20 cellular contexts compared by ENCODE assay signal in the genomic region with DNA sequence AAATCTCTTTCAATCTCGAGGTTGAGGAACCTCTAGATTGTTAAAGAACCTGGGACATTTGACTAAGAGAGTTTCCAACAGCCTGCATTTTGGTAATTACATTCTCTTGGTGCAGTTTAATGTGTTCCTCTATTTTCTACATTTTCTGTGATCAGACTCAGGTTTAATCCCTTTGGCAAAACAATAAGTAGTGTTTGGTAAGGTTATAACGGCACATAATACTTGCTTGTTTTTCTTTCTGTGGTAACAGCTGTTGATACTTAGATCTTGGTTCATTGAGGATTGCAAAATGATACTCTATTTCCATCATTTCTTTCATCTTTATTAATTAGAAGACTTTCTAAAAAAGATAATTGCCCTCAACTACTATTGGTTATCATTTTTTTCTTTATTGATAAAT.
DNase-seq lines count a peak whose midpoint lies in the region; TF ChIP-seq lines count a peak whose summit lies in the region.
"Had no signal": no experiment of that assay in that cellular context is flagged by ENCODE, and none has a peak within 500 bp of the region (broad histone marks: within the 10 kb centered on the region; RNA-seq: fewer than 3 reads in every experiment).

No MANE protein-coding gene starts in this region.

- H3K36me3 ChIP-seq in adipocyte (ENCODE audit: control insufficient read depth, insufficient read depth, low read length, severe bottlenecking), result peaks cover 9% of the 10 kb centered on the region
- H3K36me3 ChIP-seq in Caco-2 (ENCODE audit: control insufficient read depth, insufficient read depth, low read length), result no peaks in the 10 kb centered on the region
- no peaks in the 10 kb centered on the region for H3K36me3 ChIP-seq in A673 (ENCODE audit: insufficient read depth, low read length, poor library complexity, severe bottlenecking)
- H3K36me3 ChIP-seq: SJSA1 had no signal

- CTCF ChIA-PET in Caco-2 (lab: Charles Lee), result no interaction called here
- CTCF ChIA-PET in A673 (lab: Charles Lee), result no interaction called here

- H3K27me3 ChIP-seq in adipocyte (replicated peaks; ENCODE audit: control insufficient read depth, insufficient read depth, low read length) (no peaks in the 10 kb centered on the region), Caco-2 (replicated peaks; ENCODE audit: control insufficient read depth, insufficient read depth, low read length) (no peaks in the 10 kb centered on the region), A673 (replicated peaks; ENCODE audit: insufficient read depth, low read depth, low read length, poor library complexity) (no peaks in the 10 kb centered on the region)
- H3K27me3 ChIP-seq: BLaER1 treated with 17β-estradiol and CSF1 and Interleukin-3, amounts not matched to agents 10 nM and 100 nM; MG63; SJSA1 had no signal

- peaks cover 10% of the 10 kb centered on the region for H3K4me1 ChIP-seq in adipocyte (ENCODE audit: control insufficient read depth, insufficient read depth, low read length)
- H3K4me1 ChIP-seq in Caco-2, result peaks cover 18% of the 10 kb centered on the region
- H3K4me1 ChIP-seq in A673 (ENCODE audit: insufficient read depth, low read length, poor library complexity, severe bottlenecking), result peaks cover 7% of the 10 kb centered on the region

- POLR2A ChIA-PET in Caco-2 (lab: Charles Lee), result no interaction called here
- POLR2A ChIA-PET in A673 (lab: Charles Lee; ENCODE audit: low non-redundant PET), result no interaction called here

- no peaks in the 10 kb centered on the region for H3K9me3 Mint-ChIP-seq in Caco-2 (ENCODE audit: unreplicated experiment)
- no peaks in the 10 kb centered on the region for H3K9me3 Mint-ChIP-seq in activated T-helper 1 cell treated with anti-CD3 and anti-CD28 coated beads, Interleukin-12 subunit alpha, Interleukin-12 subunit beta, Interleukin-2, Interleukin-4 antibody, amounts not matched to agents 30 ng/mL and 10 ng/mL and 1 ng/mL, durations not matched to agents 14 hours and 24 hours and 36 hours
- H3K9me3 Mint-ChIP-seq: CD8-positive, alpha-beta T cell had no signal

- H3K4me1 Mint-ChIP-seq in Caco-2 (ENCODE audit: low read depth, unreplicated experiment), result peaks cover 24% of the 10 kb centered on the region
- H3K4me1 Mint-ChIP-seq in activated T-helper 1 cell treated with anti-CD3 and anti-CD28 coated beads, Interleukin-12 subunit alpha, Interleukin-12 subunit beta, Interleukin-2, Interleukin-4 antibody, amounts not matched to agents 30 ng/mL and 10 ng/mL and 1 ng/mL, durations not matched to agents 14 hours and 24 hours and 36 hours (ENCODE audit: low read depth), result no peaks in the 10 kb centered on the region

- H3K9ac ChIP-seq in adipocyte (ENCODE audit: low read length), result no peak overlapping the region
- H3K9ac ChIP-seq: BLaER1 treated with 17β-estradiol and CSF1 and Interleukin-3, amounts not matched to agents 10 nM and 100 nM had no signal

- H3K9me3 ChIP-seq in adipocyte (ENCODE audit: control insufficient read depth, low read length) (no peaks in the 10 kb centered on the region), Caco-2 (no peaks in the 10 kb centered on the region), A673 (ENCODE audit: low read depth, low read length, poor library complexity, severe bottlenecking) (no peaks in the 10 kb centered on the region)
- H3K9me3 ChIP-seq: BLaER1 treated with 17β-estradiol and CSF1 and Interleukin-3, amounts not matched to agents 10 nM and 100 nM; MG63; SJSA1 had no signal

- peaks cover 5% of the 10 kb centered on the region for H3K36me3 Mint-ChIP-seq in Caco-2 (ENCODE audit: insufficient read depth, unreplicated experiment)
- no peaks in the 10 kb centered on the region for H3K36me3 Mint-ChIP-seq in activated T-helper 1 cell treated with anti-CD3 and anti-CD28 coated beads, Interleukin-12 subunit alpha, Interleukin-12 subunit beta, Interleukin-2, Interleukin-4 antibody, amounts not matched to agents 30 ng/mL and 10 ng/mL and 1 ng/mL, durations not matched to agents 14 hours and 24 hours and 36 hours (ENCODE audit: low read depth)

- DNase-seq in AG08395 (ENCODE audit: low spot score) (peak; percentile 26), HCEC 1CT (peak; percentile 11), adipocyte (ENCODE audit: low read depth) (peak; percentile 43), myocyte (ENCODE audit: low read depth) (peak; percentile 42), Caco-2 (no peak), NCI-H128 (lab: John Stamatoyannopoulos, UW; ENCODE audit: unreplicated experiment) (no peak), A673 (ENCODE audit: low spot score) (no peak)
- DNase-seq in activated T-helper 1 cell treated with anti-CD3 and anti-CD28 coated beads, Interleukin-12 subunit alpha, Interleukin-12 subunit beta, Interleukin-2, Interleukin-4 antibody, amounts not matched to agents 30 ng/mL and 10 ng/mL and 1 ng/mL, durations not matched to agents 14 hours and 24 hours and 36 hours (ENCODE audit: low spot score), result no peak
- DNase-seq: 8988T; CD8-positive, alpha-beta T cell; MG63; NCI-H1048; NCI-H1436 treated with DMSO at 0.1 percent for 48 hours; NCI-H2029; NCI-H345; NCI-H526; PC-9 had no signal

- TF ChIP-seq CTCF in Caco-2 (IDR thresholded peaks at IDR 0.05; ENCODE audit: insufficient read depth in 1 of 2, low read depth in 1 of 2, low read length in 1 of 2, severe bottlenecking in 1 of 2, unreplicated experiment in 1 of 2) (no peak), A673 (conservative IDR thresholded peaks at IDR 0.05; ENCODE audit: low read depth, low read length) (no peak)

- no peaks in the 10 kb centered on the region for H3K27me3 Mint-ChIP-seq in Caco-2 (ENCODE audit: insufficient read depth, unreplicated experiment)
- H3K27me3 Mint-ChIP-seq in activated T-helper 1 cell treated with anti-CD3 and anti-CD28 coated beads, Interleukin-12 subunit alpha, Interleukin-12 subunit beta, Interleukin-2, Interleukin-4 antibody, amounts not matched to agents 30 ng/mL and 10 ng/mL and 1 ng/mL, durations not matched to agents 14 hours and 24 hours and 36 hours (ENCODE audit: insufficient read depth), result no peaks in the 10 kb centered on the region

- intact Hi-C loops in Caco-2 (cut with micrococcal nuclease; ENCODE audit: unreplicated experiment) (no loop called here), A673 (cut with micrococcal nuclease; ENCODE audit: unreplicated experiment) (no loop called here)
- intact Hi-C loops in activated T-helper 1 cell treated with anti-CD3 and anti-CD28 coated beads, Interleukin-12 subunit alpha, Interleukin-12 subunit beta, Interleukin-2, Interleukin-4 antibody, amounts not matched to agents 30 ng/mL and 10 ng/mL and 1 ng/mL, durations not matched to agents 14 hours and 24 hours and 36 hours (cut with micrococcal nuclease), result no loop called here

- H3K4me3 ChIP-seq in adipocyte (ENCODE audit: low read length) (no peak overlapping the region), Caco-2 (ENCODE audit: low read depth, low read length) (no peak overlapping the region), A673 (ENCODE audit: low read depth, low read length, poor library complexity, severe bottlenecking) (no peak overlapping the region)
- H3K4me3 ChIP-seq: BLaER1 treated with 17β-estradiol and CSF1 and Interleukin-3, amounts not matched to agents 10 nM and 100 nM; MG63; PC-9; SJSA1 had no signal

- BruUV-seq in Caco-2 (replicated peaks; lab: Mats Ljungman, UMichigan) (no TSS peak), A673 (replicated peaks; lab: Mats Ljungman, UMichigan) (no TSS peak)

- no peak overlapping the region for H3K4me3 Mint-ChIP-seq in Caco-2 (ENCODE audit: unreplicated experiment)
- no peak overlapping the region for H3K4me3 Mint-ChIP-seq in activated T-helper 1 cell treated with anti-CD3 and anti-CD28 coated beads, Interleukin-12 subunit alpha, Interleukin-12 subunit beta, Interleukin-2, Interleukin-4 antibody, amounts not matched to agents 30 ng/mL and 10 ng/mL and 1 ng/mL, durations not matched to agents 14 hours and 24 hours and 36 hours
- H3K4me3 Mint-ChIP-seq: CD8-positive, alpha-beta T cell had no signal

- no peak overlapping the region for H3K27ac Mint-ChIP-seq in Caco-2 (ENCODE audit: unreplicated experiment)
- no peak overlapping the region for H3K27ac Mint-ChIP-seq in activated T-helper 1 cell treated with anti-CD3 and anti-CD28 coated beads, Interleukin-12 subunit alpha, Interleukin-12 subunit beta, Interleukin-2, Interleukin-4 antibody, amounts not matched to agents 30 ng/mL and 10 ng/mL and 1 ng/mL, durations not matched to agents 14 hours and 24 hours and 36 hours
- H3K27ac Mint-ChIP-seq: CD8-positive, alpha-beta T cell had no signal

- no peak overlapping the region for H3K27ac ChIP-seq in A673 (ENCODE audit: low read depth, low read length, poor library complexity, severe bottlenecking)
- H3K27ac ChIP-seq: BLaER1 treated with 17β-estradiol and CSF1 and Interleukin-3, amounts not matched to agents 10 nM and 100 nM; HL-60; PC-9; SJSA1 had no signal

Comparison
In these comparisons a context has a peak if more than half of its experiments do, and no peak if none do; other contexts are left out.
1. DNase-seq: peak in AG08395 (single experiment), HCEC 1CT (single experiment), adipocyte (single experiment) and myocyte (single experiment); none in Caco-2 (0 of 2), NCI-H128 (single experiment), activated T-helper 1 cell treated with anti-CD3 and anti-CD28 coated beads, Interleukin-12 subunit alpha, Interleukin-12 subunit beta, Interleukin-2, Interleukin-4 antibody, amounts not matched to agents 30 ng/mL and 10 ng/mL and 1 ng/mL, durations not matched to agents 14 hours and 24 hours and 36 hours (single experiment) and A673 (single experiment).